17 cellular contexts compared by ENCODE assay signal in genomic region chr16:24936151-24936550, GRCh38.
DNase-seq lines count a peak whose midpoint lies in the region; ATAC-seq and TF ChIP-seq lines count a peak whose summit lies in the region.
"Had no signal": no experiment of that assay in that cellular context is flagged by ENCODE, and none has a peak within 500 bp of the region (broad histone marks: within the 10 kb centered on the region; RNA-seq: fewer than 3 reads in every experiment).

No MANE protein-coding gene starts in this region.

- CTCF ChIA-PET in activated CD8-positive, alpha-beta memory T cell treated with anti-CD3 and anti-CD28 coated beads, Interleukin-2, amount 10 ng/mL, durations not matched to agents 7 days and 5 days (lab: Charles Lee): interaction anchor here (1.4 kb wide), 1 partner anchor 289 kb away, joined by 4 read pairs; no protein-coding TSS in a partner anchor

- DNase-seq in choroid plexus epithelial cell (ENCODE audit: low read depth) (peak; percentile 23), iris pigment epithelial cell (ENCODE audit: low read depth) (peak; percentile 62), islet precursor cell (no peak)
- DNase-seq in activated CD8-positive, alpha-beta memory T cell treated with anti-CD3 and anti-CD28 coated beads, Interleukin-2, amount 10 ng/mL, durations not matched to agents 7 days and 5 days: no peak
- DNase-seq in activated CD4-positive, alpha-beta T cell treated with anti-CD3 and anti-CD28 coated beads for 1 hour: no peak
- DNase-seq: ACHN; BE2C; C1 segment of cervical spinal cord; Caco-2; CD4-positive, alpha-beta T cell; GDM1; HCEC 1CT had no signal

- TF ChIP-seq CTCF in 22Rv1 (IDR thresholded peaks at IDR 0.05) (no peak), choroid plexus epithelial cell (conservative IDR thresholded peaks at IDR 0.05; ENCODE audit: low read depth, low read length) (no peak)

- H3K27ac ChIP-seq in 22Rv1: peak overlapping the region; percentile 61
- H3K27ac ChIP-seq: HL-60 had no signal

- H3K4me1 Mint-ChIP-seq in activated T-helper 17 cell treated with anti-CD3 and anti-CD28 coated beads, Interleukin-2, amount 50 U/mL, for 72 hours: no peaks in the 10 kb centered on the region
- no peaks in the 10 kb centered on the region for H3K4me1 Mint-ChIP-seq in activated CD8-positive, alpha-beta memory T cell treated with anti-CD3 and anti-CD28 coated beads, Interleukin-2, amount 10 ng/mL, durations not matched to agents 7 days and 5 days
- H3K4me1 Mint-ChIP-seq: GM23338 had no signal

- no peaks in the 10 kb centered on the region for H3K27me3 Mint-ChIP-seq in activated T-helper 17 cell treated with anti-CD3 and anti-CD28 coated beads, Interleukin-2, amount 50 U/mL, for 72 hours
- H3K27me3 Mint-ChIP-seq in activated CD8-positive, alpha-beta memory T cell treated with anti-CD3 and anti-CD28 coated beads, Interleukin-2, amount 10 ng/mL, durations not matched to agents 7 days and 5 days: no peaks in the 10 kb centered on the region
- H3K27me3 Mint-ChIP-seq: CD4-positive, alpha-beta T cell had no signal

- H3K27ac Mint-ChIP-seq in activated T-helper 17 cell treated with anti-CD3 and anti-CD28 coated beads, Interleukin-2, amount 50 U/mL, for 72 hours: peak overlapping the region; percentile 47
- no peak overlapping the region for H3K27ac Mint-ChIP-seq in activated CD8-positive, alpha-beta memory T cell treated with anti-CD3 and anti-CD28 coated beads, Interleukin-2, amount 10 ng/mL, durations not matched to agents 7 days and 5 days
- H3K27ac Mint-ChIP-seq: CD4-positive, alpha-beta T cell; GM23338 had no signal

- H3K4me3 ChIP-seq in choroid plexus epithelial cell (ENCODE audit: low read depth, low read length): no peak overlapping the region
- H3K4me3 ChIP-seq: GM23338 had no signal

- ATAC-seq in activated T-helper 17 cell treated with anti-CD3 and anti-CD28 coated beads, Interleukin-2, amount 50 U/mL, for 72 hours (replicated peaks): no peak
- ATAC-seq in activated CD8-positive, alpha-beta memory T cell treated with anti-CD3 and anti-CD28 coated beads, Interleukin-2, amount 10 ng/mL, durations not matched to agents 7 days and 5 days: no peak
- ATAC-seq in GM21619 (IDR thresholded peaks at IDR 0.05; ENCODE audit: unreplicated experiment): no peak
- ATAC-seq: GM23338 had no signal

- peaks cover 89% of the 10 kb centered on the region for H3K36me3 Mint-ChIP-seq in activated T-helper 17 cell treated with anti-CD3 and anti-CD28 coated beads, Interleukin-2, amount 50 U/mL, for 72 hours (ENCODE audit: low read depth)
- H3K36me3 Mint-ChIP-seq in activated CD8-positive, alpha-beta memory T cell treated with anti-CD3 and anti-CD28 coated beads, Interleukin-2, amount 10 ng/mL, durations not matched to agents 7 days and 5 days: peaks cover 15% of the 10 kb centered on the region

- H3K4me3 Mint-ChIP-seq in activated T-helper 17 cell treated with anti-CD3 and anti-CD28 coated beads, Interleukin-2, amount 50 U/mL, for 72 hours: no peak overlapping the region
- H3K4me3 Mint-ChIP-seq in activated CD8-positive, alpha-beta memory T cell treated with anti-CD3 and anti-CD28 coated beads, Interleukin-2, amount 10 ng/mL, durations not matched to agents 7 days and 5 days: no peak overlapping the region
- H3K4me3 Mint-ChIP-seq: CD4-positive, alpha-beta T cell; GM23338 had no signal

- H3K9me3 Mint-ChIP-seq in activated T-helper 17 cell treated with anti-CD3 and anti-CD28 coated beads, Interleukin-2, amount 50 U/mL, for 72 hours: no peaks in the 10 kb centered on the region
- no peaks in the 10 kb centered on the region for H3K9me3 Mint-ChIP-seq in activated CD8-positive, alpha-beta memory T cell treated with anti-CD3 and anti-CD28 coated beads, Interleukin-2, amount 10 ng/mL, durations not matched to agents 7 days and 5 days (ENCODE audit: low read depth)
- H3K9me3 Mint-ChIP-seq: CD4-positive, alpha-beta T cell; GM23338 had no signal

Comparison
In these comparisons a context has a peak if more than half of its experiments do, and no peak if none do; other contexts are left out.
1. DNase-seq: peak in choroid plexus epithelial cell (single experiment) and iris pigment epithelial cell (single experiment); none in islet precursor cell (single experiment), activated CD8-positive, alpha-beta memory T cell treated with anti-CD3 and anti-CD28 coated beads, Interleukin-2, amount 10 ng/mL, durations not matched to agents 7 days and 5 days (single experiment) and activated CD4-positive, alpha-beta T cell treated with anti-CD3 and anti-CD28 coated beads for 1 hour (single experiment).